ENCODE assay signal across 22 cellular contexts in the genomic region with DNA sequence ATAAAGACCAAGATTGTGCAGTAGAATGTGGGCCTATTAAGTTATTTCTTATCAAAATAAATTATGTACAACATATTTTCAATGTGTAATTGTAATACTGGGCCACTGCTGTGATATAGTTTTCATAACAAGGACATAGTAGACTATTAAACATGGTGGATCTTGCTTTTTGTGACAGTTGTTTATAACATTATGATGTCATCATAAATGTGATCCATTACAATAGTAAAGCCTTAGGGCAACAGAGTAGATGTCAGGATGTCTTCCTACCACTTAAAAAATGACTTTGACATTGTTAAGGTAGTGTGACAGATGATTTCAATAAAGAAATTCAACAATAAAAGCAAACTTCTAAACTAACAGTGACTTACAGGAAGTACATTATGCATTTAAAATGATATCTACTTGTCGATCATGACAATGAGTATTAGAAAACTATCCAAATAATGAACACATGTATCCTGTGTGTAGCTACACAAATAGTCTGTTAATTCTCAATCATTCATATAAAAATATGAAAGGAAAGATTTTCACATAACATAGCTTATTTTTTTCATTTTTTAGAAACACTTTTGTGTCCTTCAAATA. TPM values are rescaled to one million over a fixed set of nuclear protein-coding genes. Genes with fewer than 3 reads are reported as not detected.
DNase-seq lines count a peak whose midpoint lies in the region; FAIRE-seq and TF ChIP-seq lines count a peak whose summit lies in the region.
"Had no signal": no experiment of that assay in that cellular context is flagged by ENCODE, and none has a peak within 500 bp of the region (broad histone marks: within the 10 kb centered on the region; RNA-seq: fewer than 3 reads in every experiment).

No MANE protein-coding gene starts in this region.

- H3K36me3 ChIP-seq in SK-N-MC (ENCODE audit: insufficient read depth, low read length): no peaks in the 10 kb centered on the region
- H3K36me3 ChIP-seq in iPS-15b (ENCODE audit: control insufficient read depth, insufficient read depth, low read length): no peaks in the 10 kb centered on the region
- H3K36me3 ChIP-seq: SJCRH30 had no signal

- POLR2A ChIA-PET in HEK293T (lab: Yijun Ruan, JAX): interaction anchor here (1.2 to 1.3 kb wide), 2 partner anchors 9 kb away, joined by 3 read pairs; no protein-coding TSS in a partner anchor

- H3K27me3 ChIP-seq in iPS-15b (ENCODE audit: control insufficient read depth, insufficient read depth, low read length): no peaks in the 10 kb centered on the region
- H3K27me3 ChIP-seq: SJCRH30 had no signal

- peaks cover 2% of the 10 kb centered on the region for H3K4me1 ChIP-seq in iPS-15b (ENCODE audit: control insufficient read depth, insufficient read depth, low read length)

- CTCF ChIA-PET in HEK293T (lab: Yijun Ruan, JAX): no interaction called here

- H3K27ac ChIP-seq in SK-N-MC: peak overlapping the region; percentile 99
- H3K27ac ChIP-seq: C4-2B, HL-60, SJCRH30 had no signal

- H3K4me3 ChIP-seq in SK-N-MC: peak overlapping the region; percentile 7; the same call in 1 of the 2 replicates
- H3K4me3 ChIP-seq in iPS-15b (ENCODE audit: low read depth, low read length): peak overlapping the region; percentile 87
- H3K4me3 ChIP-seq: SJCRH30 had no signal

- H3K9me3 ChIP-seq in SK-N-MC (ENCODE audit: low read depth, low read length) (no peaks in the 10 kb centered on the region), iPS-15b (ENCODE audit: control insufficient read depth, insufficient read depth, low read length) (no peaks in the 10 kb centered on the region)
- H3K9me3 ChIP-seq: SJCRH30 had no signal

- no peak for DNase-seq in D721Med (ENCODE audit: insufficient read length, low spot score)
- no peak for DNase-seq in HEK293T (ENCODE audit: extremely low spot score)
- DNase-seq in SK-N-MC (ENCODE audit: low read depth, low spot score): no peak
- DNase-seq in hepatic stellate cell (ENCODE audit: low spot score): no peak
- DNase-seq in cerebellum (ENCODE audit: low spot score): no peak
- DNase-seq in SKM-1 treated with dmso at 0.1 percent for 144 hours (lab: John Stamatoyannopoulos, UW; ENCODE audit: unreplicated experiment): no peak
- DNase-seq: DMS79, Karpas-422, NCI-H1694 treated with DMSO at 0.1 percent for 48 hours, NCI-H2081 treated with DMSO at 0.1 percent for 48 hours, NCI-H2171 treated with DMSO at 0.1 percent for 48 hours, NCI-H524 treated with DMSO at 0.1 percent for 48 hours, SJCRH30, SW 1271, T-helper 17 cell had no signal

- no peak overlapping the region for H3K9ac ChIP-seq in SK-N-MC (ENCODE audit: insufficient read length)
- H3K9ac ChIP-seq in iPS-15b (ENCODE audit: low read depth, low read length): no peak overlapping the region

- FAIRE-seq in D721Med (lab: Jason Lieb, UNC): peak; percentile 64
- FAIRE-seq: GM12892, GM18507, H1, RCC 7860 had no signal

- TF ChIP-seq CTCF in D721Med (IDR thresholded peaks at IDR 0.05; ENCODE audit: insufficient read depth, missing control alignments): no peak

TF ChIP-seq in HEK293T, 16 proteins besides CTCF, POLR2A, EP300 and RAD21:
- TF ChIP-seq PKNOX1 (IDR thresholded peaks at IDR 0.05) (peak; percentile 16; the same call in 1 of the 2 replicates), TARDBP (IDR thresholded peaks at IDR 0.05) (no peak)
TF ChIP-seq in HEK293T: peak in this region for 1.

RNA-seq across cellular contexts. Expression of gene AGA, which starts 5.3 kb away (rescaled TPM):
- 5.7 TPM for total RNA-seq in cerebellum
